ENCODE assay signal across 18 cellular contexts in the genomic region with DNA sequence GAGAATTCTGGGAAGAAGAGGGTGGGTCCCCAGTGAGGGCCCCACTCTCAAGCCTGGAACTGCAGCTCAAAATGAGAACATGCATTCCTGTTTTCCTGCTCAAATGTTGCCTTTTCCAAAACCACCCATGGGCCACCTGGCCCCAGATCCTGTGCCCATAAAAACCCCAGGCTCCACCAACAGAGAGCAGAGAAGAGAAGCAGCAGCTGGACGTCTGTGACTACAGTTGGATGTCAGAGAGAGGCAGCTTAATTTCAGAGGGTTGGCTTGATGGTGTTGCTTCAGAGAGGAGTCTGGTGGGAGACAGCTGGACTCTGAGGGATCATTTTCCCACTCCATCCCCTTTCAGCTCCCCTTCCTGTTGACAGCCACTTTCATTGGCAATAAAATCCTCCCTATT.
"Had no signal": no experiment of that assay in that cellular context is flagged by ENCODE, and none has a peak within 500 bp of the region (broad histone marks: within the 10 kb centered on the region; RNA-seq: fewer than 3 reads in every experiment).

No MANE protein-coding gene starts in this region.

- H3K9me3 ChIP-seq: right atrium auricular region, transverse colon had no signal

- H3K4me1 ChIP-seq: right atrium auricular region, transverse colon had no signal

- H3K27ac ChIP-seq: cardiac muscle cell, right atrium auricular region, transverse colon had no signal

- ATAC-seq: activated CD8-positive, alpha-beta T cell treated with anti-CD3 and anti-CD28 coated beads for 36 hours; activated naive CD4-positive, alpha-beta T cell treated with anti-CD3 and anti-CD28 coated beads, Interleukin-2, amount 50 U/mL, for 72 hours; activated T-cell treated with anti-CD3 and anti-CD28 coated beads, Interleukin-2, amount 50 U/mL, for 72 hours; WTC11 had no signal

- H3K36me3 ChIP-seq: cardiac muscle cell, right atrium auricular region, transverse colon had no signal

- H3K4me3 ChIP-seq: cardiac muscle cell, dorsolateral prefrontal cortex, right atrium auricular region, transverse colon had no signal

- DNase-seq: activated CD4-positive, alpha-beta T cell treated with anti-CD3 and anti-CD28 coated beads for 48 hours; activated CD8-positive, alpha-beta T cell treated with anti-CD3 and anti-CD28 coated beads for 36 hours; activated gamma-delta T cell; activated T-cell treated with anti-CD3 and anti-CD28 coated beads, Interleukin-2, amount 50 U/mL, for 72 hours; dorsolateral prefrontal cortex; endodermal cell; head of caudate nucleus; mesendoderm; occipital lobe; stimulated activated CD4-positive, alpha-beta T cell treated with anti-CD3 and anti-CD28 coated beads, Interleukin-4, amount 100 ng/mL, for 4 hours; stimulated activated CD8-positive, alpha-beta memory T cell treated with anti-CD3 and anti-CD28 coated beads, Interleukin-4, amount 100 ng/mL, for 48 hours; stimulated activated naive CD4-positive, alpha-beta T cell treated with Interleukin-2 at 50 U/mL for 16 hours; substantia nigra; transverse colon had no signal

- H3K27me3 ChIP-seq: cardiac muscle cell, dorsolateral prefrontal cortex, right atrium auricular region, transverse colon had no signal
